20 cellular contexts compared by ENCODE assay signal in the genomic region with DNA sequence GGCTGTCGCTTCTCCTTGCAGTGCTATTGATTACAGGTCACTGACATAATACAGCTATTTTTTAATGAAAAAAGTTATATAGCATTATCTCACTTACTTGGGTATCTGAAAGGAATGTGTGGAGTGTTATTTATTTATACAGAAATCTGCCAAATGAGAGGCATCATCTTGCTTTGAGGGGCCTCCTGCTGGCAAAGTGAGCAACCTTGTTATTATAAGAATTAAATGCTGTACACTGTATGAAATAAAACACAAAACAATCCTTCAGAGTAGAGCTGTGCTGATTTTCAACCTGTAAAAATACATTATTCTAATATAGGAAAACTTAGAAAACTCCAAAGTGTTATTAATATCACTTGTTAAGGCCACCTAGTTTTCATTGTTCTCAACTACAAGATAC. TPM values are rescaled to one million over a fixed set of nuclear protein-coding genes. Genes with fewer than 3 reads are reported as not detected.
"Had no signal": no experiment of that assay in that cellular context is flagged by ENCODE, and none has a peak within 500 bp of the region (broad histone marks: within the 10 kb centered on the region; RNA-seq: fewer than 3 reads in every experiment).

No MANE protein-coding gene starts in this region.

- ATAC-seq: activated T-cell treated with anti-CD3 and anti-CD28 coated beads, Interleukin-2, amount 50 U/mL, for 4 hours; body of pancreas; naive thymus-derived CD8-positive, alpha-beta T cell; WTC11 had no signal

- H3K27me3 ChIP-seq: body of pancreas, right atrium auricular region had no signal

- H3K9me3 ChIP-seq: body of pancreas, left ventricle myocardium inferior, prostate gland, right atrium auricular region, thoracic aorta had no signal

- H3K36me3 ChIP-seq: left ventricle myocardium inferior, prostate gland, right atrium auricular region, thoracic aorta had no signal

- DNase-seq: activated CD4-positive, alpha-beta T cell treated with anti-CD3 and anti-CD28 coated beads, Interleukin-2, amount 50 U/mL, for 4 hours; activated CD8-positive, alpha-beta memory T cell treated with anti-CD3 and anti-CD28 coated beads for 24 hours; activated CD8-positive, alpha-beta memory T cell treated with anti-CD3 and anti-CD28 coated beads, Interleukin-2, amount 50 U/mL, for 4 hours; activated naive CD4-positive, alpha-beta T cell treated with Interleukin-2 at 50 U/mL for 16 hours; activated naive CD8-positive, alpha-beta T cell treated with anti-CD3 and anti-CD28 coated beads, Interleukin-2, amount 10 ng/mL, durations not matched to agents 7 days and 5 days; activated T-cell treated with anti-CD3 and anti-CD28 coated beads, Interleukin-2, amount 50 U/mL, for 4 hours; amygdala; body of pancreas; dermis blood vessel endothelial cell; effector CD8-positive, alpha-beta T cell; foreskin melanocyte; left ventricle myocardium inferior; naive thymus-derived CD8-positive, alpha-beta T cell; stimulated activated CD4-positive, alpha-beta T cell treated with anti-CD3 and anti-CD28 coated beads, Interleukin-4, amount 100 ng/mL, for 24 hours; stimulated activated naive CD4-positive, alpha-beta T cell treated with Interleukin-2 at 50 U/mL for 16 hours; T-helper 1 cell had no signal

- H3K4me3 ChIP-seq: body of pancreas, left ventricle myocardium inferior, prostate gland, right atrium auricular region, thoracic aorta had no signal

- H3K4me1 ChIP-seq: body of pancreas, left ventricle myocardium inferior, prostate gland had no signal

RNA-seq across cellular contexts. Expression of gene ERBB4, which starts 20.9 kb away (rescaled TPM):
- total RNA-seq: activated naive CD8-positive, alpha-beta T cell treated with anti-CD3 and anti-CD28 coated beads, Interleukin-2, amount 10 ng/mL, durations not matched to agents 7 days and 5 days; activated T-cell treated with anti-CD3 and anti-CD28 coated beads, Interleukin-2, amount 50 U/mL, for 4 hours; naive thymus-derived CD8-positive, alpha-beta T cell had no signal
